In genomic region chr2:137888845-137889244, GRCh38 we compare ENCODE assay signal across 8 cellular contexts.
DNase-seq lines count a peak whose midpoint lies in the region; ATAC-seq, FAIRE-seq and TF ChIP-seq lines count a peak whose summit lies in the region.

No MANE protein-coding gene starts in this region.

- 31 to 46% methylated on average over 8 of the region's 8 CpGs for WGBS in upper lobe of left lung, 2 donors

- no peak overlapping the region for H2AFZ ChIP-seq in OCI-LY3 (ENCODE audit: low read depth, low read length)

- H3K9ac ChIP-seq in OCI-LY3 (ENCODE audit: low read length): no peak overlapping the region

- H3K27me3 ChIP-seq in OCI-LY3 (ENCODE audit: low read depth, low read length) (no peaks in the 10 kb centered on the region), upper lobe of left lung (no peaks in the 10 kb centered on the region)

- no peak overlapping the region for H3K27ac ChIP-seq in OCI-LY3 (ENCODE audit: low read length)
- no peak overlapping the region for H3K27ac ChIP-seq in upper lobe of left lung

- H3K4me3 ChIP-seq in OCI-LY3 (ENCODE audit: low read length): no peak overlapping the region
- H3K4me3 ChIP-seq in upper lobe of left lung: no peak overlapping the region

- peaks cover 4% of the 10 kb centered on the region for H3K4me1 ChIP-seq in OCI-LY3 (ENCODE audit: low read length)
- peaks cover 0 to 3% (median 1%) of the 10 kb centered on the region in 4 donors for H3K4me1 ChIP-seq in upper lobe of left lung

- no peak overlapping the region for H3K4me2 ChIP-seq in OCI-LY3 (ENCODE audit: low read length)

- FAIRE-seq in H54 (lab: Jason Lieb, UNC): peak; percentile 70

- intact Hi-C loops in head of caudate nucleus (cut with DNase I): no loop called here

- DNase-seq in AG09319 (ENCODE audit: extremely low read depth, low read depth) (no peak), H54 (ENCODE audit: insufficient read length, low spot score) (no peak), head of caudate nucleus (peak; percentile 23 to 87 (median 64)), upper lobe of left lung (peak; percentile 27 to 48), DMS79 (lab: John Stamatoyannopoulos, UW) (no peak), superior temporal gyrus (ENCODE audit: extremely low spot score) (no peak)

- TF ChIP-seq POLR2A in H54 (IDR thresholded peaks at IDR 0.05; ENCODE audit: low read depth, low read length) (no peak), upper lobe of left lung (IDR thresholded peaks at IDR 0.05) (no peak)

- no peaks in the 10 kb centered on the region for H4K20me1 ChIP-seq in OCI-LY3 (ENCODE audit: insufficient read depth, low read length)

- H3K9me3 ChIP-seq in OCI-LY3 (ENCODE audit: insufficient read depth, low read length) (no peaks in the 10 kb centered on the region), upper lobe of left lung (no peaks in the 10 kb centered on the region)

- ATAC-seq in upper lobe of left lung (ENCODE audit: low FRiP score in 2 of 2) (no peak), GM19467 (IDR thresholded peaks at IDR 0.05; ENCODE audit: unreplicated experiment) (no peak)

- no peak for TF ChIP-seq EP300 in upper lobe of left lung (IDR thresholded peaks at IDR 0.05)

- H3K79me2 ChIP-seq in OCI-LY3 (ENCODE audit: low read length): no peaks in the 10 kb centered on the region

- TF ChIP-seq CTCF in AG09319 (IDR thresholded peaks at IDR 0.05; ENCODE audit: low read depth, low read length) (peak; percentile 37), OCI-LY3 (IDR thresholded peaks at IDR 0.05; ENCODE audit: low read depth, low read length) (peak; percentile 34), upper lobe of left lung (IDR thresholded peaks at IDR 0.05) (peak in 2 of 6 experiments; percentile 30 to 36)

- H3K36me3 ChIP-seq in OCI-LY3 (replicated peaks; ENCODE audit: low read depth, low read length) (no peaks in the 10 kb centered on the region), upper lobe of left lung (no peaks in the 10 kb centered on the region)

Comparison
In these comparisons a context has a peak if more than half of its experiments do, and no peak if none do; other contexts are left out.
1. DNase-seq: peak in head of caudate nucleus (42 of 42) and upper lobe of left lung (2 of 2); none in AG09319 (single experiment), H54 (single experiment), DMS79 (single experiment) and superior temporal gyrus (single experiment).